7 cellular contexts compared by ENCODE assay signal in genomic region chr11:117134979-117135378, GRCh38. TPM values are rescaled to one million over a fixed set of nuclear protein-coding genes. Genes with fewer than 3 reads are reported as not detected.
A peak's percentile ranks its signal among the peaks of the same experiment; 100 is the strongest.
DNase-seq lines count a peak whose midpoint lies in the region; ATAC-seq, FAIRE-seq and TF ChIP-seq lines count a peak whose summit lies in the region.
"Not testable (repeated sequence)": the region's sequence is repeated elsewhere in the genome, so short reads cannot be mapped to it uniquely, and the experiment has no call there.

No MANE protein-coding gene starts in this region.

- H3K4me3 ChIP-seq in astrocyte (ENCODE audit: insufficient read depth, low read depth, low read length); K562; bronchial epithelial cell (ENCODE audit: low read depth, low read length); endothelial cell of umbilical vein (replicated peaks in 1 of 3; ENCODE audit: insufficient read depth in 1 of 3, low read depth in 1 of 3, low read length in 3 of 3); gastroesophageal sphincter; thoracic aorta: not testable (repeated sequence)

- not testable (repeated sequence) for H3K4me3 Mint-ChIP-seq in astrocyte (ENCODE audit: unreplicated experiment); stimulated activated effector memory CD8-positive, alpha-beta T cell treated with anti-CD3 and anti-CD28 coated beads, Interleukin-12 subunit alpha, Interleukin-12 subunit beta, amount 100 ng/mL, for 72 hours

- ATAC-seq in K562; stimulated activated effector memory CD8-positive, alpha-beta T cell treated with anti-CD3 and anti-CD28 coated beads, Interleukin-12 subunit alpha, Interleukin-12 subunit beta, amount 100 ng/mL, for 72 hours: not testable (repeated sequence)
- ATAC-seq in gastroesophageal sphincter (peak; percentile 1), thoracic aorta (ENCODE audit: insufficient number of reproducible peaks, low FRiP score, low read depth) (peak; percentile 18)

- TF ChIP-seq CTCF in astrocyte (IDR thresholded peaks at IDR 0.05; ENCODE audit: insufficient read depth, low read depth, low read length); K562 (IDR thresholded peaks at IDR 0.05 in 2 of 3, conservative IDR thresholded peaks at IDR 0.05 in 1 of 3; ENCODE audit: insufficient read depth in 2 of 3, low read depth in 1 of 3, low read length in 3 of 3); bronchial epithelial cell (IDR thresholded peaks at IDR 0.05; ENCODE audit: insufficient read depth, low read length, severe bottlenecking); endothelial cell of umbilical vein (IDR thresholded peaks at IDR 0.05; ENCODE audit: extremely low read depth in 1 of 2, insufficient read depth in 1 of 2, low read depth in 1 of 2, low read length in 2 of 2); gastroesophageal sphincter (IDR thresholded peaks at IDR 0.05); thoracic aorta (IDR thresholded peaks at IDR 0.05): not testable (repeated sequence)

- dilution Hi-C loops in endothelial cell of umbilical vein (cut with MboI; ENCODE audit: extremely low pct_ligation_motif_present, low sequenced_read_pairs) = not testable (repeated sequence)

- intact Hi-C loops in K562 (cut with micrococcal nuclease) = not testable (repeated sequence)
- intact Hi-C loops in endothelial cell of umbilical vein (cut with micrococcal nuclease) = loop anchor here (5.0 kb wide), 1 partner anchor 72 kb away; no protein-coding TSS in a partner anchor

- not testable (repeated sequence) for TF ChIP-seq POLR2A in K562 (conservative IDR thresholded peaks at IDR 0.05); endothelial cell of umbilical vein (IDR thresholded peaks at IDR 0.05; ENCODE audit: low read depth, low read length); gastroesophageal sphincter (IDR thresholded peaks at IDR 0.05)

- WGBS in K562 (ENCODE audit: insufficient coverage, low coverage, missing lambda C conversion rate) = 25% methylated on average over 1 of the region's 4 CpGs
- no CpG with 5 or more reads among the region's 4 CpGs for WGBS in gastroesophageal sphincter (ENCODE audit: low coverage in 1 of 2), 2 donors

- not testable (repeated sequence) for H3K36me3 ChIP-seq in astrocyte (ENCODE audit: insufficient read depth, low read length); K562 (ENCODE audit: control insufficient read depth, insufficient read depth, low read length); bronchial epithelial cell (ENCODE audit: control insufficient read depth, insufficient read depth, low read length); endothelial cell of umbilical vein (ENCODE audit: control insufficient read depth in 2 of 2, extremely low read depth in 1 of 2, insufficient read depth in 2 of 2, low read length in 2 of 2); gastroesophageal sphincter; thoracic aorta

- FAIRE-seq in astrocyte (lab: Jason Lieb, UNC) (peak; percentile 29), K562 (lab: Jason Lieb, UNC) (peak; percentile 79), bronchial epithelial cell (lab: Jason Lieb, UNC) (peak; percentile 94), endothelial cell of umbilical vein (lab: Jason Lieb, UNC) (peak; percentile 40)

- not testable (repeated sequence) for H3K79me2 ChIP-seq in astrocyte (ENCODE audit: insufficient read depth, low read length); K562 (ENCODE audit: control insufficient read depth, insufficient read depth, low read length); endothelial cell of umbilical vein (ENCODE audit: control insufficient read depth, insufficient read depth, low read length)

- TF ChIP-seq RAD21 in K562 (CRISPR knock-in tag; conservative IDR thresholded peaks at IDR 0.05 in 1 of 2, IDR thresholded peaks at IDR 0.05 in 1 of 2) = not testable (repeated sequence)

- not testable (repeated sequence) for BruUV-seq in K562 (replicated peaks; lab: Mats Ljungman, UMichigan); endothelial cell of umbilical vein (replicated peaks; lab: Mats Ljungman, UMichigan)

- CTCF ChIA-PET in K562 (lab: Yijun Ruan, JAX; ENCODE audit: low intra/inter-chr PET ratio); endothelial cell of umbilical vein (lab: Charles Lee): not testable (repeated sequence)

- H3K4me1 ChIP-seq in astrocyte (ENCODE audit: insufficient read depth, low read length); K562 (replicated peaks in 1 of 2; ENCODE audit: control insufficient read depth in 2 of 2, insufficient read depth in 2 of 2, low read length in 2 of 2); endothelial cell of umbilical vein (ENCODE audit: control insufficient read depth, extremely low read depth, insufficient read depth, low read length); gastroesophageal sphincter; thoracic aorta (ENCODE audit: control insufficient read depth in 1 of 2, low read depth in 2 of 2): not testable (repeated sequence)

- H2AFZ ChIP-seq in astrocyte (ENCODE audit: low read depth, low read length); K562 (ENCODE audit: low read depth, low read length); endothelial cell of umbilical vein (ENCODE audit: low read depth, low read length): not testable (repeated sequence)

- not testable (repeated sequence) for H3K9me3 Mint-ChIP-seq in astrocyte (ENCODE audit: unreplicated experiment); stimulated activated effector memory CD8-positive, alpha-beta T cell treated with anti-CD3 and anti-CD28 coated beads, Interleukin-12 subunit alpha, Interleukin-12 subunit beta, amount 100 ng/mL, for 72 hours

- H3K27me3 Mint-ChIP-seq in astrocyte (ENCODE audit: low read depth, unreplicated experiment) = not testable (repeated sequence)

- not testable (repeated sequence) for H3K9me3 ChIP-seq in astrocyte (ENCODE audit: insufficient read depth, low read depth, low read length); K562 (replicated peaks; ENCODE audit: control insufficient read depth, insufficient read depth, low read depth, low read length); endothelial cell of umbilical vein (replicated peaks; ENCODE audit: control insufficient read depth, insufficient read depth, low read length); gastroesophageal sphincter; thoracic aorta

- H3K9me1 ChIP-seq in K562 (ENCODE audit: control insufficient read depth, insufficient read depth, low read length); endothelial cell of umbilical vein (replicated peaks; ENCODE audit: control insufficient read depth, extremely low read depth, insufficient read depth, low read length): not testable (repeated sequence)

- H3K4me2 ChIP-seq in astrocyte (ENCODE audit: low read length); K562 (ENCODE audit: insufficient read depth, low read length); endothelial cell of umbilical vein (ENCODE audit: insufficient read depth, low read length): not testable (repeated sequence)

- not testable (repeated sequence) for DNase-seq in astrocyte (ENCODE audit: low read depth); K562 (ENCODE audit: extremely low read depth in 1 of 4, low spot score in 3 of 4); bronchial epithelial cell (ENCODE audit: low read depth); endothelial cell of umbilical vein (ENCODE audit: low read depth, low spot score); stimulated activated effector memory CD8-positive, alpha-beta T cell treated with anti-CD3 and anti-CD28 coated beads, Interleukin-12 subunit alpha, Interleukin-12 subunit beta, amount 100 ng/mL, for 72 hours (ENCODE audit: low spot score in 2 of 2); thoracic aorta (ENCODE audit: low spot score)

- not testable (repeated sequence) for H3K27ac Mint-ChIP-seq in astrocyte (ENCODE audit: unreplicated experiment)
- H3K27ac Mint-ChIP-seq in stimulated activated effector memory CD8-positive, alpha-beta T cell treated with anti-CD3 and anti-CD28 coated beads, Interleukin-12 subunit alpha, Interleukin-12 subunit beta, amount 100 ng/mL, for 72 hours = peak overlapping the region; percentile 48

- in situ Hi-C loops in K562 (cut with MboI) = loop anchor here (5.0 kb wide), 1 partner anchor 72 kb away; no protein-coding TSS in a partner anchor

- not testable (repeated sequence) for H3K9ac ChIP-seq in astrocyte (ENCODE audit: low read length); K562 (ENCODE audit: insufficient read depth in 1 of 2, low read depth in 2 of 2, low read length in 2 of 2); endothelial cell of umbilical vein (replicated peaks; ENCODE audit: extremely low read depth, insufficient read depth, low read length)

- not testable (repeated sequence) for H3K27ac ChIP-seq in astrocyte (ENCODE audit: low read depth, low read length); K562 (ENCODE audit: extremely low read depth, low read depth, low read length); endothelial cell of umbilical vein (ENCODE audit: insufficient read depth, low read depth, low read length); gastroesophageal sphincter; thoracic aorta

- not testable (repeated sequence) for H3K27me3 ChIP-seq in astrocyte (ENCODE audit: insufficient read depth, low read length); K562 (ENCODE audit: control insufficient read depth in 2 of 2, insufficient read depth in 2 of 2, low read length in 2 of 2); bronchial epithelial cell (ENCODE audit: control insufficient read depth, insufficient read depth, low read length); endothelial cell of umbilical vein (ENCODE audit: control insufficient read depth in 2 of 2, insufficient read depth in 2 of 2, low read length in 2 of 2); gastroesophageal sphincter; thoracic aorta (replicated peaks; ENCODE audit: insufficient read depth)

- H3K4me1 Mint-ChIP-seq in astrocyte (ENCODE audit: low read depth, unreplicated experiment); stimulated activated effector memory CD8-positive, alpha-beta T cell treated with anti-CD3 and anti-CD28 coated beads, Interleukin-12 subunit alpha, Interleukin-12 subunit beta, amount 100 ng/mL, for 72 hours: not testable (repeated sequence)

- not testable (repeated sequence) for TF ChIP-seq EP300 in K562 (IDR thresholded peaks at IDR 0.05; ENCODE audit: low read length); gastroesophageal sphincter (IDR thresholded peaks at IDR 0.05)

- H4K20me1 ChIP-seq in astrocyte (ENCODE audit: insufficient read depth, low read length); K562 (replicated peaks; ENCODE audit: control insufficient read depth, insufficient read depth, low read length); endothelial cell of umbilical vein (replicated peaks; ENCODE audit: control insufficient read depth, extremely low read depth, insufficient read depth, low read length): not testable (repeated sequence)

- H3K36me3 Mint-ChIP-seq in astrocyte (ENCODE audit: low read depth, unreplicated experiment); stimulated activated effector memory CD8-positive, alpha-beta T cell treated with anti-CD3 and anti-CD28 coated beads, Interleukin-12 subunit alpha, Interleukin-12 subunit beta, amount 100 ng/mL, for 72 hours: not testable (repeated sequence)

- POLR2A ChIA-PET in K562 (lab: Yijun Ruan, JAX); endothelial cell of umbilical vein (lab: Charles Lee): not testable (repeated sequence)

RNA-seq across cellular contexts. Expression of gene PAFAH1B2, which starts 9.1 kb away (rescaled TPM):
- total RNA-seq in astrocyte = 139 and 142 TPM in 2 replicates
- 47.5 and 78.4 TPM in 2 replicates for total RNA-seq in K562 (2011; cell fraction: chromatin; rRNA removed; ENCODE audit: low replicate concordance)
- 27.7 and 27.9 TPM in 2 replicates for total RNA-seq in K562 (2011; cell fraction: nucleolus; rRNA removed)
- total RNA-seq in K562 (2011; cell fraction: nucleoplasm; rRNA removed) = 55.0 and 89.9 TPM in 2 replicates
- 61.0 and 64.9 TPM in 2 replicates for total RNA-seq in K562 (2014; rRNA removed)
- total RNA-seq in K562 (2014; rRNA removed; fragmentation: Illumina TruSeq; extraction: Trizol) = 94.7 and 109 TPM in 2 replicates
- 70.4 and 74.2 TPM in 2 replicates for total RNA-seq in K562 (2015; rRNA removed; fragmentation: Illumina TruSeq; extraction: Trizol)
- 82.3 and 90.2 TPM in 2 replicates for total RNA-seq in K562 (2021)
- polyA plus RNA-seq in K562 (2011; rRNA removed) = 43.3 and 55.3 TPM in 2 replicates
- polyA plus RNA-seq in K562 (2011; cell fraction: cytosol; rRNA removed) = 31.2 and 34.2 TPM in 2 replicates
- 17.3 and 17.8 TPM in 2 replicates for polyA plus RNA-seq in K562 (2011; cell fraction: nucleus; rRNA removed)
- polyA plus RNA-seq in K562 (2012) = 28.3 and 30.4 TPM in 2 replicates
- polyA plus RNA-seq in K562 (2014; fragmentation: Illumina TruSeq; extraction: Trizol) = 38.0 and 39.3 TPM in 2 replicates
- polyA plus RNA-seq in K562 (2014; fragmentation: Nextera tagmentation; extraction: Ambion mirVana) = 10 to 100 TPM; 27.8 to 81.6 TPM
- polyA plus RNA-seq in K562 (2014; rRNA removed) = 34.5 and 36.4 TPM in 2 replicates
- 203 and 224 TPM in 2 replicates for polyA minus RNA-seq in K562 (2011; rRNA and poly(A)+ RNA removed)
- 49.4 and 74.5 TPM in 2 replicates for polyA minus RNA-seq in K562 (2011; cell fraction: cytosol; rRNA and poly(A)+ RNA removed)
- 15.5 and 22.9 TPM in 2 replicates for polyA minus RNA-seq in K562 (2011; cell fraction: nucleus; rRNA and poly(A)+ RNA removed)
- total RNA-seq in bronchial epithelial cell = 148 and 226 TPM in 2 replicates
- 128 and 130 TPM in 2 replicates for total RNA-seq in endothelial cell of umbilical vein
- polyA plus RNA-seq in endothelial cell of umbilical vein = 29.1 and 34.2 TPM in 2 replicates
- 47.4 and 49.2 TPM in 2 replicates for polyA plus RNA-seq in endothelial cell of umbilical vein (2011; cell fraction: cytosol; rRNA removed)
- polyA plus RNA-seq in endothelial cell of umbilical vein (2011; cell fraction: nucleus; rRNA removed) = 32.4 and 35.7 TPM in 2 replicates
- polyA plus RNA-seq in endothelial cell of umbilical vein (2012) = 52.6 and 63.5 TPM in 2 replicates
- 167 and 180 TPM in 2 replicates for polyA minus RNA-seq in endothelial cell of umbilical vein
- polyA minus RNA-seq in endothelial cell of umbilical vein (2011; cell fraction: cytosol; rRNA and poly(A)+ RNA removed) = 43.7 TPM
- 31.8 and 46.3 TPM in 2 replicates for polyA minus RNA-seq in endothelial cell of umbilical vein (2011; cell fraction: nucleus; rRNA and poly(A)+ RNA removed)
- 10 to 100 TPM; 50.3 to 82.3 (median 63.2) TPM for total RNA-seq in gastroesophageal sphincter
- total RNA-seq in thoracic aorta = 10 to 100 TPM; 66.3 to 75.8 TPM

RNA-seq across cellular contexts. Expression of gene SIK3, which starts 36.8 kb away (rescaled TPM):
- total RNA-seq in astrocyte = 31.8 and 34.4 TPM in 2 replicates
- total RNA-seq in K562 (2011; cell fraction: chromatin; rRNA removed; ENCODE audit: low replicate concordance) = 63.2 and 103 TPM in 2 replicates
- 30.0 and 38.4 TPM in 2 replicates for total RNA-seq in K562 (2011; cell fraction: nucleolus; rRNA removed)
- 51.0 and 57.2 TPM in 2 replicates for total RNA-seq in K562 (2011; cell fraction: nucleoplasm; rRNA removed)
- total RNA-seq in K562 (2014; rRNA removed) = 8.4 and 9.5 TPM in 2 replicates
- total RNA-seq in K562 (2014; rRNA removed; fragmentation: Illumina TruSeq; extraction: Trizol) = 10.7 and 10.8 TPM in 2 replicates
- 7.6 and 8.5 TPM in 2 replicates for total RNA-seq in K562 (2015; rRNA removed; fragmentation: Illumina TruSeq; extraction: Trizol)
- 16.7 and 21.6 TPM in 2 replicates for total RNA-seq in K562 (2021)
- polyA plus RNA-seq in K562 (2011; rRNA removed) = 6.1 and 7.3 TPM in 2 replicates
- 4.2 and 4.4 TPM in 2 replicates for polyA plus RNA-seq in K562 (2011; cell fraction: cytosol; rRNA removed)
- polyA plus RNA-seq in K562 (2011; cell fraction: nucleus; rRNA removed) = 21.4 and 34.9 TPM in 2 replicates
- 9.5 and 10.3 TPM in 2 replicates for polyA plus RNA-seq in K562 (2012)
- 12.2 and 14.0 TPM in 2 replicates for polyA plus RNA-seq in K562 (2014; fragmentation: Illumina TruSeq; extraction: Trizol)
- 1 to 10 TPM; 1.6 to 1.8 TPM for polyA plus RNA-seq in K562 (2014; fragmentation: Nextera tagmentation; extraction: Ambion mirVana)
- polyA plus RNA-seq in K562 (2014; rRNA removed) = 8.0 and 8.9 TPM in 2 replicates
- 14.2 and 16.0 TPM in 2 replicates for polyA minus RNA-seq in K562 (2011; rRNA and poly(A)+ RNA removed)
- 6.6 and 9.6 TPM in 2 replicates for polyA minus RNA-seq in K562 (2011; cell fraction: cytosol; rRNA and poly(A)+ RNA removed)
- 22.2 and 28.9 TPM in 2 replicates for polyA minus RNA-seq in K562 (2011; cell fraction: nucleus; rRNA and poly(A)+ RNA removed)
- 6.8 and 7.3 TPM in 2 replicates for total RNA-seq in bronchial epithelial cell
- 20.6 and 21.3 TPM in 2 replicates for total RNA-seq in endothelial cell of umbilical vein
- polyA plus RNA-seq in endothelial cell of umbilical vein = 9.0 and 10.3 TPM in 2 replicates
- 7.1 and 7.5 TPM in 2 replicates for polyA plus RNA-seq in endothelial cell of umbilical vein (2011; cell fraction: cytosol; rRNA removed)
- polyA plus RNA-seq in endothelial cell of umbilical vein (2011; cell fraction: nucleus; rRNA removed) = 27.4 and 30.1 TPM in 2 replicates
- polyA plus RNA-seq in endothelial cell of umbilical vein (2012) = 10.3 and 11.9 TPM in 2 replicates
- polyA minus RNA-seq in endothelial cell of umbilical vein = 25.1 and 26.4 TPM in 2 replicates
- 6.1 TPM for polyA minus RNA-seq in endothelial cell of umbilical vein (2011; cell fraction: cytosol; rRNA and poly(A)+ RNA removed)
- polyA minus RNA-seq in endothelial cell of umbilical vein (2011; cell fraction: nucleus; rRNA and poly(A)+ RNA removed) = 33.2 and 46.9 TPM in 2 replicates
- total RNA-seq in gastroesophageal sphincter = 10 to 100 TPM; 31.7 to 56.1 (median 45.3) TPM
- 10 to 100 TPM; 32.9 to 53.7 TPM for total RNA-seq in thoracic aorta

RNA-seq across cellular contexts. Expression of gene SIDT2, which starts 43.6 kb away (rescaled TPM):
- total RNA-seq in astrocyte (54.8 and 55.8 TPM in 2 replicates), K562 (2014; rRNA removed) (5.9 and 7.1 TPM in 2 replicates), K562 (2014; rRNA removed; fragmentation: Illumina TruSeq; extraction: Trizol) (4.4 and 6.5 TPM in 2 replicates), K562 (2015; rRNA removed; fragmentation: Illumina TruSeq; extraction: Trizol) (6.1 and 7.0 TPM in 2 replicates), K562 (2021) (17.7 and 20.2 TPM in 2 replicates), bronchial epithelial cell (3.2 and 8.1 TPM in 2 replicates), endothelial cell of umbilical vein (26.0 and 28.7 TPM in 2 replicates), gastroesophageal sphincter (10 to 100 TPM; 15.3 to 50.1 (median 33.6) TPM), thoracic aorta (10 to 100 TPM; 55.9 to 82.2 TPM)
- total RNA-seq in K562 (2011; cell fraction: chromatin; rRNA removed; ENCODE audit: low replicate concordance) = 140 and 344 TPM in 2 replicates
- 167 and 174 TPM in 2 replicates for total RNA-seq in K562 (2011; cell fraction: nucleolus; rRNA removed)
- 143 and 150 TPM in 2 replicates for total RNA-seq in K562 (2011; cell fraction: nucleoplasm; rRNA removed)
- polyA plus RNA-seq in K562 (2011; rRNA removed) (11.5 and 21.7 TPM in 2 replicates), K562 (2014; fragmentation: Illumina TruSeq; extraction: Trizol) (14.4 and 15.6 TPM in 2 replicates), K562 (2014; fragmentation: Nextera tagmentation; extraction: Ambion mirVana) (1 to 10 TPM; 2.4 to 3.6 TPM), K562 (2014; rRNA removed) (14.1 and 22.2 TPM in 2 replicates), endothelial cell of umbilical vein (34.5 and 37.5 TPM in 2 replicates)
- polyA plus RNA-seq in K562 (2011; cell fraction: cytosol; rRNA removed) = 11.6 and 15.7 TPM in 2 replicates
- 117 and 144 TPM in 2 replicates for polyA plus RNA-seq in K562 (2011; cell fraction: nucleus; rRNA removed)
- 15.7 and 22.6 TPM in 2 replicates for polyA plus RNA-seq in K562 (2012)
- 16.3 and 17.1 TPM in 2 replicates for polyA minus RNA-seq in K562 (2011; rRNA and poly(A)+ RNA removed)
- polyA minus RNA-seq in K562 (2011; cell fraction: cytosol; rRNA and poly(A)+ RNA removed) = 14.1 and 17.0 TPM in 2 replicates
- 32.9 and 48.4 TPM in 2 replicates for polyA minus RNA-seq in K562 (2011; cell fraction: nucleus; rRNA and poly(A)+ RNA removed)
- polyA plus RNA-seq in endothelial cell of umbilical vein (2011; cell fraction: cytosol; rRNA removed) = 24.3 and 24.5 TPM in 2 replicates
- 72.1 and 94.6 TPM in 2 replicates for polyA plus RNA-seq in endothelial cell of umbilical vein (2011; cell fraction: nucleus; rRNA removed)
- 22.7 and 30.0 TPM in 2 replicates for polyA plus RNA-seq in endothelial cell of umbilical vein (2012)
- 45.0 and 75.7 TPM in 2 replicates for polyA minus RNA-seq in endothelial cell of umbilical vein
- polyA minus RNA-seq in endothelial cell of umbilical vein (2011; cell fraction: cytosol; rRNA and poly(A)+ RNA removed) = 8.9 TPM
- polyA minus RNA-seq in endothelial cell of umbilical vein (2011; cell fraction: nucleus; rRNA and poly(A)+ RNA removed) = 43.7 and 44.1 TPM in 2 replicates
